8 cellular contexts compared by ENCODE assay signal in genomic region chr2:26961603-26962184, GRCh38. TPM values are rescaled to one million over a fixed set of nuclear protein-coding genes. Genes with fewer than 3 reads are reported as not detected.
DNase-seq lines count a peak whose midpoint lies in the region; ATAC-seq, FAIRE-seq and TF ChIP-seq lines count a peak whose summit lies in the region.

No MANE protein-coding gene starts in this region.

- H4K5ac ChIP-seq in IMR-90 (ENCODE audit: low read depth, low read length), result no peak overlapping the region

- BruUV-seq in IMR-90 (replicated peaks; lab: Mats Ljungman, UMichigan), result no TSS peak

- POLR2A ChIA-PET in IMR-90 (lab: Charles Lee; ENCODE audit: unreplicated experiment), result interaction anchor here (1.1 kb wide), 1 partner anchor 54 kb away, joined by 3 read pairs; no protein-coding TSS in a partner anchor

- CTCF ChIA-PET in IMR-90 (lab: Yijun Ruan, JAX), result interaction anchor here (0.5 to 2.0 kb wide), 12 partner anchors 9 to 115 kb away, joined by 3 to 37 read pairs (median 4); no protein-coding TSS in a partner anchor

- H3K9me1 ChIP-seq in IMR-90 (ENCODE audit: insufficient read depth, low read length), result no peaks in the 10 kb centered on the region

- no peak overlapping the region for H4K8ac ChIP-seq in IMR-90 (ENCODE audit: low read depth in 2 of 2, low read length in 2 of 2)

- dilution Hi-C loops in IMR-90 (cut with HindIII; ENCODE audit: low sequenced_read_pairs, unreplicated experiment), result no loop called here

- TF ChIP-seq CTCF in D721Med (IDR thresholded peaks at IDR 0.05; ENCODE audit: insufficient read depth, missing control alignments) (peak; percentile 98), IMR-90 (conservative IDR thresholded peaks at IDR 0.05; ENCODE audit: low read depth, low read length) (peak; percentile 92)

- in situ Hi-C loops in IMR-90 (cut with MboI; ENCODE audit: low sequenced_read_pairs), result loop anchor here (5.0 kb wide), 1 partner anchor 51 kb away; no protein-coding TSS in a partner anchor

- no peaks in the 10 kb centered on the region for H3K79me1 ChIP-seq in IMR-90 (ENCODE audit: low read depth in 1 of 2, low read length in 2 of 2)

- no peak overlapping the region for H3K4ac ChIP-seq in IMR-90 (ENCODE audit: low read depth, low read length)

- WGBS in IMR-90 (ENCODE audit: extremely low coverage in 2 of 2, insufficient read length in 1 of 2), 2 experiments, result 2% methylated on average over 6 of the region's 15 CpGs; no CpG with 5 or more reads in 1 of the 2 experiments

- ATAC-seq in IMR-90 (ENCODE audit: low read depth) (peak; percentile 98), GM18861 (IDR thresholded peaks at IDR 0.05; ENCODE audit: unreplicated experiment) (no peak)

- no peak overlapping the region for H2BK15ac ChIP-seq in IMR-90 (ENCODE audit: low read depth, low read length)

- H3K4me3 ChIP-seq in IMR-90 (ENCODE audit: insufficient read depth, low read depth, low read length) (no peak overlapping the region), NT2/D1 (ENCODE audit: insufficient read length, low read depth) (no peak overlapping the region)

- peak overlapping the region; percentile 86 for H2AFZ ChIP-seq in IMR-90 (replicated peaks; ENCODE audit: low read length, poor library complexity)

- H3K36me3 ChIP-seq in IMR-90 (ENCODE audit: control insufficient read depth, insufficient read depth, low read length) (no peaks in the 10 kb centered on the region), NT2/D1 (ENCODE audit: insufficient read depth, insufficient read length, low read length) (no peaks in the 10 kb centered on the region)

- no peak overlapping the region for H3K9ac ChIP-seq in IMR-90 (ENCODE audit: low read depth, low read length)
- H3K9ac ChIP-seq in NT2/D1 (ENCODE audit: insufficient read length, low read depth), result no peak overlapping the region

- no peak overlapping the region for H3K27ac ChIP-seq in IMR-90 (ENCODE audit: insufficient read depth, low read length)

- H2BK20ac ChIP-seq in IMR-90 (ENCODE audit: low read depth, low read length), result no peak overlapping the region

- intact Hi-C loops in IMR-90 (cut with micrococcal nuclease), result loop anchor here (1.0 to 5.0 kb wide), 5 partner anchors 51 to 226 kb away; partner anchors contain the start of gene OST4

- no peak overlapping the region for H3K4me2 ChIP-seq in IMR-90 (ENCODE audit: low read depth, low read length)

- no peak overlapping the region for H2BK120ac ChIP-seq in IMR-90 (ENCODE audit: low read depth, low read length)

- FAIRE-seq in D721Med (lab: Jason Lieb, UNC), result no peak

- H3K14ac ChIP-seq in IMR-90 (replicated peaks; ENCODE audit: low read depth, low read length), result no peak overlapping the region

- no peak overlapping the region for H3K23ac ChIP-seq in IMR-90 (ENCODE audit: low read depth, low read length)

- H3K9me3 ChIP-seq in IMR-90 (ENCODE audit: control insufficient read depth, insufficient read depth, low read length) (no peaks in the 10 kb centered on the region), NT2/D1 (ENCODE audit: insufficient read depth, low read length) (no peaks in the 10 kb centered on the region)

- no peak overlapping the region for H2BK5ac ChIP-seq in IMR-90 (ENCODE audit: low read depth, low read length, poor library complexity, severe bottlenecking)

- H3K56ac ChIP-seq in IMR-90 (ENCODE audit: extremely low read depth, insufficient read depth, low read length), result no peak overlapping the region

- no peak; the same call in 1 of the 2 replicates for TF ChIP-seq POLR2A in IMR-90 (IDR thresholded peaks at IDR 0.05; ENCODE audit: low read depth, low read length)
- TF ChIP-seq POLR2A in erythroblast (IDR thresholded peaks at IDR 0.05; ENCODE audit: low read length), result no peak

- H2AK9ac ChIP-seq in IMR-90 (replicated peaks; ENCODE audit: low read depth, low read length, poor library complexity), result peak overlapping the region; percentile 87

- TF ChIP-seq RAD21 in IMR-90 (IDR thresholded peaks at IDR 0.05; ENCODE audit: low read length), result peak; percentile 94

- H3K4me1 ChIP-seq in IMR-90 (ENCODE audit: control insufficient read depth, insufficient read depth, low read length) (no peaks in the 10 kb centered on the region), NT2/D1 (ENCODE audit: insufficient read depth, insufficient read length) (no peaks in the 10 kb centered on the region)

- DNase-seq in D721Med (ENCODE audit: insufficient read length, low spot score), result peak; percentile 77
- peak; percentile 74 for DNase-seq in IMR-90
- DNase-seq in NT2/D1 (ENCODE audit: low read depth, low spot score), result peak; percentile 86
- peak; percentile 80 for DNase-seq in activated CD8-positive, alpha-beta memory T cell treated with anti-CD3 and anti-CD28 coated beads, Interleukin-2, amount 50 U/mL, for 4 hours
- DNase-seq in erythroblast (lab: John Stamatoyannopoulos, UW), result peak; percentile 80 to 91
- peak; percentile 98 for DNase-seq in myocyte (ENCODE audit: low read depth)
- DNase-seq in stimulated activated CD8-positive, alpha-beta memory T cell treated with anti-CD3 and anti-CD28 coated beads, Interleukin-7, amount 100 ng/mL, for 24 hours (ENCODE audit: low read depth), result peak; percentile 65

- H4K91ac ChIP-seq in IMR-90 (ENCODE audit: insufficient read depth, low read depth, low read length), result no peak overlapping the region

- H2AK5ac ChIP-seq in IMR-90 (ENCODE audit: low read depth, low read length), result no peak overlapping the region

- no peak overlapping the region for H3K18ac ChIP-seq in IMR-90 (ENCODE audit: low read depth, low read length)

- peaks cover 29% of the 10 kb centered on the region for H3K27me3 ChIP-seq in IMR-90 (ENCODE audit: control insufficient read depth, insufficient read depth, low read length)
- peaks cover 4% of the 10 kb centered on the region for H3K27me3 ChIP-seq in NT2/D1 (ENCODE audit: insufficient read depth, insufficient read length)

- no peaks in the 10 kb centered on the region for H4K20me1 ChIP-seq in IMR-90 (ENCODE audit: insufficient read depth, low read length)

TF ChIP-seq in IMR-90, 13 proteins besides CTCF, POLR2A, EP300 and RAD21:
- peak; percentile 16; the same call in 1 of the 2 replicates for TF ChIP-seq MAZ (IDR thresholded peaks at IDR 0.05; ENCODE audit: borderline replicate concordance, low read depth, low read length)
- TF ChIP-seq FOS (IDR thresholded peaks at IDR 0.05; ENCODE audit: low read depth, low read length), result no peak
- peak; percentile 97 for TF ChIP-seq SMC3 (IDR thresholded peaks at IDR 0.05; ENCODE audit: low read depth, low read length)

RNA-seq across cellular contexts. Expression of gene MAPRE3, which starts 8.7 kb away (rescaled TPM):
- total RNA-seq in IMR-90 (2012; rRNA removed) (1.8 and 2.5 TPM in 2 replicates), myocyte (59.8 and 68.3 TPM in 2 replicates)
- 17.3 and 20.3 TPM in 2 replicates for polyA plus RNA-seq in IMR-90 (2012; rRNA removed)
- 12.4 and 18.6 TPM in 2 replicates for polyA plus RNA-seq in IMR-90 (2012; cell fraction: cytosol; rRNA removed)
- polyA plus RNA-seq in IMR-90 (2012; cell fraction: nucleus; rRNA removed; ENCODE audit: low replicate concordance), result 75.6 and 82.1 TPM in 2 replicates
- 203 TPM for polyA plus RNA-seq in myocyte (2012)

Comparison
In these comparisons a context has a peak if more than half of its experiments do, and no peak if none do; other contexts are left out.
1. RNA of gene MAPRE3, which starts 8.7 kb away (total RNA-seq): 59.8 to 68.3 TPM in myocyte; 1.8 to 2.5 TPM in IMR-90; every median in the first group is over 10 times any median in the second.
2. Peak in every context shown above with its lines, with median percentiles within 50 percentile points of each other: DNase-seq.